9 cellular contexts compared by ENCODE assay signal in the genomic region with DNA sequence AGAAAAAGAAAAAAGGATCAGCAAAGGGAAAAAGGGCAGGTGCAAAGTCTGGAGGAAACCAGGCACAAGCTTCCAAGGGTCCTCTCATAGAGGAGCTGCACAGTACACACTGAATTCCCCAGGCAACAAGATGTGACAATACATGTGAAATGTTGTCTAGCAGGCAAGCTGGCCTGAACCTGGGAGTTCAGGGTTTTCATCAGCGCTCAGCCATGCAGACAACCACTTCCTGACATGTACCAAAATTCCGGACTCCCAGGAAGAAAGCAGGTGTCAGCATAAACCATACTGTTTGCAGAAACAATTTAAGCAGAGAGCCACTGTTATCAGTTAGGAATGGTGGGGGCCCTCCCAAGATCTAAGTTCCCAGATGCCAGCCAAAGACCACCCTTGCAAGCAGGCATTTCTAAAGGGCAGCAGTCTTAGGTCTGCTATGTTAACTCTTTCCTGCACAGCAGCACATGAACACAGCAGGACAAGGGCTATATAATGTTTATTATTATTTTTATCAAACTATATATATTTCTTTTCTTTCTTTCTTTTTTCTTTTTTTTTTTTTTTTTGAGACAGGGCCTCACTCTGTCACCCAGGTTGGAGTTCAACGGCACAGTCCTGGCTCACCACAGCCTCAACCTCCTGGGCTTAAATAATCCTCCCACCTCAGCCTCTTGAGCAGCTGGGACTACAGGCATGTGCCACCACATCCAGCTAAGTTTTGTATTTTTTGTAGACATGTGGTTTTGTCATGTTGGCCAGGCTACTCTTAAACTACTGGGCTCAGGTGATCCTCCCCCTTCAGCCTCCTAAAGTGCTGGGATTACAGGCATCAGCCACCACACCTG. TPM values are rescaled to one million over a fixed set of nuclear protein-coding genes. Genes with fewer than 3 reads are reported as not detected.
A peak's percentile ranks its signal among the peaks of the same experiment; 100 is the strongest.
DNase-seq lines count a peak whose midpoint lies in the region; ATAC-seq and TF ChIP-seq lines count a peak whose summit lies in the region.
"Had no signal": no experiment of that assay in that cellular context is flagged by ENCODE, and none has a peak within 500 bp of the region (broad histone marks: within the 10 kb centered on the region; RNA-seq: fewer than 3 reads in every experiment).

No MANE protein-coding gene starts in this region.

- peak; percentile 42 for DNase-seq in naive B cell
- DNase-seq in SIG-M5 (lab: John Stamatoyannopoulos, UW) = no peak
- no peak for DNase-seq in NOMO-1 (lab: John Stamatoyannopoulos, UW; ENCODE audit: unreplicated experiment in 2 of 2)
- no peak for DNase-seq in cerebellar nuclear complex (lab: John Stamatoyannopoulos, UW)
- DNase-seq in posterior vena cava (ENCODE audit: low spot score) = no peak

- no peak overlapping the region for H2AFZ ChIP-seq in OCI-LY1 (ENCODE audit: low read length)

- no peaks in the 10 kb centered on the region for H3K9me3 ChIP-seq in OCI-LY1 (ENCODE audit: low read length)

- no peaks in the 10 kb centered on the region for H3K36me3 Mint-ChIP-seq in naive B cell

- H3K4me2 ChIP-seq in OCI-LY1 (ENCODE audit: low read length) = peak overlapping the region; percentile 53

- peak overlapping the region; percentile 71 to 80 (median 77) for H3K27ac Mint-ChIP-seq in naive B cell

- peak overlapping the region; percentile 24 to 89 (median 82) for H3K4me3 Mint-ChIP-seq in naive B cell

- H3K4me1 Mint-ChIP-seq in naive B cell = peaks cover 48 to 81% (median 67%) of the 10 kb centered on the region in 3 donors

- H3F3A ChIP-seq in OCI-LY1 (ENCODE audit: insufficient read depth, low read length) = no peaks in the 10 kb centered on the region

- no peak for TF ChIP-seq CTCF in OCI-LY1 (IDR thresholded peaks at IDR 0.05; ENCODE audit: low read length)

- H3K4me3 ChIP-seq in OCI-LY1 (ENCODE audit: low read depth, low read length, poor library complexity, severe bottlenecking) = no peak overlapping the region

- ATAC-seq in GM18502 (IDR thresholded peaks at IDR 0.05; ENCODE audit: poor library complexity, unreplicated experiment) (peak; percentile 83), HG02623 (IDR thresholded peaks at IDR 0.05; ENCODE audit: unreplicated experiment) (peak; percentile 79), naive B cell (ENCODE audit: low read depth in 2 of 2) (peak; percentile 85)
- ATAC-seq: Right ventricle myocardium inferior had no signal

- peaks cover 29% of the 10 kb centered on the region for H3K4me1 ChIP-seq in OCI-LY1 (ENCODE audit: insufficient read depth, low read length, severe bottlenecking)

- H3K79me2 ChIP-seq in OCI-LY1 (ENCODE audit: insufficient read depth, low read length) = no peaks in the 10 kb centered on the region

- H3K9ac ChIP-seq in OCI-LY1 (ENCODE audit: low read length) = no peak overlapping the region

- no peaks in the 10 kb centered on the region for H3K27me3 ChIP-seq in OCI-LY1 (ENCODE audit: insufficient read depth, low read length)

- no peaks in the 10 kb centered on the region for H3K36me3 ChIP-seq in OCI-LY1 (ENCODE audit: insufficient read depth, low read length)

- H4K20me1 ChIP-seq in OCI-LY1 (ENCODE audit: insufficient read depth, low read length) = no peaks in the 10 kb centered on the region

- H3K9me3 Mint-ChIP-seq in naive B cell = no peaks in the 10 kb centered on the region

- peak overlapping the region; percentile 63 for H3K27ac ChIP-seq in OCI-LY1 (ENCODE audit: low read depth, low read length, poor library complexity, severe bottlenecking)

- no peaks in the 10 kb centered on the region for H3K9me2 ChIP-seq in OCI-LY1 (ENCODE audit: low read depth, low read length)

- H3K27me3 Mint-ChIP-seq in naive B cell = no peaks in the 10 kb centered on the region

- intact Hi-C loops in posterior vena cava (cut with DNase I) = no loop called here

RNA-seq across cellular contexts. Expression of a gene that starts 10.1 kb away (rescaled TPM):
- 1 to 10 TPM; 1.8 to 5.9 (median 3.8) TPM for polyA plus RNA-seq in naive B cell (ENCODE audit: low read depth in 6 of 6)
- total RNA-seq in posterior vena cava = 10 to 100 TPM; 23.6 to 37.2 TPM

RNA-seq across cellular contexts. Expression of a gene that starts 12.5 kb away (rescaled TPM):
- 100 to 1,000 TPM in 1 of 6 donors, 10 to 100 TPM in 5; 55.2 to 108 (median 67.7) TPM for polyA plus RNA-seq in naive B cell (ENCODE audit: low read depth in 6 of 6)
- 10 to 100 TPM; 22.0 to 25.4 TPM for total RNA-seq in posterior vena cava

RNA-seq across cellular contexts. Expression of a gene that starts 26.4 kb away (rescaled TPM):
- under 1 TPM in 4 of 6 donors, not detected in 2; 0.49 to 0.97 (median 0.70) TPM for polyA plus RNA-seq in naive B cell (ENCODE audit: low read depth in 6 of 6)
- 1 to 10 TPM; 2.1 to 3.1 TPM for total RNA-seq in posterior vena cava

RNA-seq across cellular contexts. Expression of a gene that starts 39.4 kb away (rescaled TPM):
- 1 to 10 TPM in 3 of 6 donors, not detected in 3; 1.0 to 4.1 (median 2.7) TPM for polyA plus RNA-seq in naive B cell (ENCODE audit: low read depth in 6 of 6)
- under 1 TPM in 1 of 2 donors, not detected in 1; 0.38 TPM for total RNA-seq in posterior vena cava
